In genomic region chr1:2499260-2499659, GRCh38 we compare ENCODE assay signal across 1 cellular context.
TF ChIP-seq lines count a peak whose summit lies in the region.

No MANE protein-coding gene starts in this region.

TF ChIP-seq in K562, 482 proteins besides CTCF, POLR2A, EP300 and RAD21:
- TF ChIP-seq ZFP36 (IDR thresholded peaks at IDR 0.05; ENCODE audit: low read depth, low read length, partially characterized antibody) (peak; percentile 71), PML (IDR thresholded peaks at IDR 0.05; ENCODE audit: low read length) (no peak)
